In genomic region chr11:47355283-47356128, GRCh38 we compare ENCODE assay signal across 1 cellular context.
TF ChIP-seq lines count a peak whose summit lies in the region.

No MANE protein-coding gene starts in this region.

TF ChIP-seq in HepG2, 621 proteins besides CTCF, POLR2A, EP300 and RAD21 (continued from another document):
- TF ChIP-seq THAP8 (CRISPR knock-in tag; IDR thresholded peaks at IDR 0.05; ENCODE audit: borderline replicate concordance) = no peak
- TF ChIP-seq ZNF709 (CRISPR knock-in tag; IDR thresholded peaks at IDR 0.05) = no peak
- no peak for TF ChIP-seq WIZ (CRISPR knock-in tag; IDR thresholded peaks at IDR 0.05)
- TF ChIP-seq CHD4 (IDR thresholded peaks at IDR 0.05; ENCODE audit: borderline replicate concordance, low read length) = no peak
- TF ChIP-seq ZMYM2 (CRISPR knock-in tag; IDR thresholded peaks at IDR 0.05) = no peak
- TF ChIP-seq ZFYVE20 (CRISPR knock-in tag; IDR thresholded peaks at IDR 0.05; ENCODE audit: borderline replicate concordance, low read depth) = no peak
- no peak; the same call in 1 of the 2 replicates for TF ChIP-seq ZSCAN29 (CRISPR knock-in tag; conservative IDR thresholded peaks at IDR 0.05)
- TF ChIP-seq MYPOP (CRISPR knock-in tag; IDR thresholded peaks at IDR 0.05) = no peak
- TF ChIP-seq FOXO4 (CRISPR knock-in tag; conservative IDR thresholded peaks at IDR 0.05) = no peak
- TF ChIP-seq ZNF713 (CRISPR knock-in tag; IDR thresholded peaks at IDR 0.05) = no peak
- no peak; the same call in 1 of the 2 replicates for TF ChIP-seq PRDM4 (CRISPR knock-in tag; IDR thresholded peaks at IDR 0.05; ENCODE audit: borderline replicate concordance)
- TF ChIP-seq ZNF83 (CRISPR knock-in tag; IDR thresholded peaks at IDR 0.05; ENCODE audit: borderline replicate concordance) = no peak
- no peak for TF ChIP-seq ZNF251 (CRISPR knock-in tag; IDR thresholded peaks at IDR 0.05)
- TF ChIP-seq ZNF549 (CRISPR knock-in tag; IDR thresholded peaks at IDR 0.05) = no peak
- TF ChIP-seq ZNF607 (CRISPR knock-in tag; IDR thresholded peaks at IDR 0.05; ENCODE audit: borderline replicate concordance) = no peak
- no peak for TF ChIP-seq ARID2 (CRISPR knock-in tag; IDR thresholded peaks at IDR 0.05; ENCODE audit: borderline replicate concordance)
- no peak for TF ChIP-seq NFAT5 (CRISPR knock-in tag; IDR thresholded peaks at IDR 0.05)
- TF ChIP-seq ZBTB34 (CRISPR knock-in tag; IDR thresholded peaks at IDR 0.05) = no peak
